In genomic region chr16:3456374-3456773, GRCh38 we compare ENCODE assay signal across 10 cellular contexts. TPM values are rescaled to one million over a fixed set of nuclear protein-coding genes. Genes with fewer than 3 reads are reported as not detected.
DNase-seq lines count a peak whose midpoint lies in the region; ATAC-seq and TF ChIP-seq lines count a peak whose summit lies in the region.
"Had no signal": no experiment of that assay in that cellular context is flagged by ENCODE, and none has a peak within 500 bp of the region (broad histone marks: within the 10 kb centered on the region; RNA-seq: fewer than 3 reads in every experiment).

No MANE protein-coding gene starts in this region.

- H3K9me3 Mint-ChIP-seq in activated CD8-positive, alpha-beta memory T cell treated with anti-CD3 and anti-CD28 coated beads, Interleukin-2, amount 10 ng/mL, durations not matched to agents 7 days and 5 days (ENCODE audit: low read depth), result no peaks in the 10 kb centered on the region

- ATAC-seq in activated CD8-positive, alpha-beta memory T cell treated with anti-CD3 and anti-CD28 coated beads, Interleukin-2, amount 10 ng/mL, durations not matched to agents 7 days and 5 days, result no peak
- ATAC-seq in left ventricle myocardium superior (peak; percentile 8), HG03520 (IDR thresholded peaks at IDR 0.05; ENCODE audit: unreplicated experiment) (no peak), GM18519 (IDR thresholded peaks at IDR 0.05; ENCODE audit: low FRiP score, unreplicated experiment) (no peak), left colon (no peak)

- peak overlapping the region; percentile 71 for H3K27ac Mint-ChIP-seq in activated CD8-positive, alpha-beta memory T cell treated with anti-CD3 and anti-CD28 coated beads, Interleukin-2, amount 10 ng/mL, durations not matched to agents 7 days and 5 days

- H3K4me1 Mint-ChIP-seq in activated CD8-positive, alpha-beta memory T cell treated with anti-CD3 and anti-CD28 coated beads, Interleukin-2, amount 10 ng/mL, durations not matched to agents 7 days and 5 days, result peaks cover 41% of the 10 kb centered on the region

- H3K4me3 Mint-ChIP-seq in activated CD8-positive, alpha-beta memory T cell treated with anti-CD3 and anti-CD28 coated beads, Interleukin-2, amount 10 ng/mL, durations not matched to agents 7 days and 5 days, result peak overlapping the region; percentile 79

- TF ChIP-seq CTCF in VCaP (conservative IDR thresholded peaks at IDR 0.05), result no peak

- CTCF ChIA-PET in activated CD8-positive, alpha-beta memory T cell treated with anti-CD3 and anti-CD28 coated beads, Interleukin-2, amount 10 ng/mL, durations not matched to agents 7 days and 5 days (lab: Charles Lee), result interaction anchor here (1.0 to 2.2 kb wide), 2 partner anchors 55 to 327 kb away, joined by 3 to 9 read pairs; partner anchors contain the start of genes ZNF174 and ZSCAN32

- H3K27ac ChIP-seq in VCaP, result peak overlapping the region; percentile 98
- peak overlapping the region; percentile 96 for H3K27ac ChIP-seq in substantia nigra (ENCODE audit: low read depth, low read length, poor library complexity, severe bottlenecking)

- no peaks in the 10 kb centered on the region for H3K27me3 Mint-ChIP-seq in activated CD8-positive, alpha-beta memory T cell treated with anti-CD3 and anti-CD28 coated beads, Interleukin-2, amount 10 ng/mL, durations not matched to agents 7 days and 5 days

- no peak for DNase-seq in activated CD8-positive, alpha-beta memory T cell treated with anti-CD3 and anti-CD28 coated beads, Interleukin-2, amount 10 ng/mL, durations not matched to agents 7 days and 5 days
- DNase-seq in activated CD8-positive, alpha-beta memory T cell treated with anti-CD3 and anti-CD28 coated beads, Interleukin-2, amount 50 U/mL, for 4 hours, result no peak
- no peak for DNase-seq in left ventricle myocardium superior
- peak in 4 of 49 donors; percentile 2 to 20 (median 17) for DNase-seq in substantia nigra (lab: John Stamatoyannopoulos, UW)
- DNase-seq in left colon, result no peak
- DNase-seq: ovary, SK-N-SH had no signal

- H3K36me3 Mint-ChIP-seq in activated CD8-positive, alpha-beta memory T cell treated with anti-CD3 and anti-CD28 coated beads, Interleukin-2, amount 10 ng/mL, durations not matched to agents 7 days and 5 days, result peaks cover 5% of the 10 kb centered on the region

- intact Hi-C loops in left ventricle myocardium superior (cut with micrococcal nuclease) (no loop called here), left colon (cut with DNase I, micrococcal nuclease) (no loop called here)

RNA-seq across cellular contexts. Expression of gene NAA60, which starts 12.9 kb away (rescaled TPM):
- 10 to 100 TPM; 50.2 to 50.6 TPM for total RNA-seq in activated CD8-positive, alpha-beta memory T cell treated with anti-CD3 and anti-CD28 coated beads, Interleukin-2, amount 10 ng/mL, durations not matched to agents 7 days and 5 days
- total RNA-seq in left ventricle myocardium superior (48.6 TPM), left colon (10 to 100 TPM; 76.5 to 85.3 TPM)

RNA-seq across cellular contexts. Expression of gene ZNF597, which starts 13.1 kb away (rescaled TPM):
- 1 to 10 TPM; 2.4 to 2.6 TPM for total RNA-seq in activated CD8-positive, alpha-beta memory T cell treated with anti-CD3 and anti-CD28 coated beads, Interleukin-2, amount 10 ng/mL, durations not matched to agents 7 days and 5 days
- 2.0 TPM for total RNA-seq in left ventricle myocardium superior
- 1 to 10 TPM; 1.5 to 1.6 TPM for total RNA-seq in left colon

RNA-seq across cellular contexts. Expression of gene C16orf90, which starts 38.9 kb away (rescaled TPM):
- total RNA-seq in activated CD8-positive, alpha-beta memory T cell treated with anti-CD3 and anti-CD28 coated beads, Interleukin-2, amount 10 ng/mL, durations not matched to agents 7 days and 5 days, result not detected
- total RNA-seq in left ventricle myocardium superior, result not detected
- total RNA-seq in left colon, result not detected
- total RNA-seq: ovary had no signal

RNA-seq across cellular contexts. Expression of gene CLUAP1, which starts 44.4 kb away (rescaled TPM):
- 10 to 100 TPM; 11.4 to 18.0 TPM for total RNA-seq in activated CD8-positive, alpha-beta memory T cell treated with anti-CD3 and anti-CD28 coated beads, Interleukin-2, amount 10 ng/mL, durations not matched to agents 7 days and 5 days
- total RNA-seq in left ventricle myocardium superior, result 13.1 TPM
- total RNA-seq in left colon, result 10 to 100 TPM in 1 of 2 donors, 1 to 10 TPM in 1; 9.2 to 11.5 TPM

RNA-seq across cellular contexts. Expression of gene ZNF174, which starts 55.4 kb away (rescaled TPM):
- total RNA-seq in activated CD8-positive, alpha-beta memory T cell treated with anti-CD3 and anti-CD28 coated beads, Interleukin-2, amount 10 ng/mL, durations not matched to agents 7 days and 5 days, result 10 to 100 TPM; 13.9 to 15.4 TPM
- total RNA-seq in left ventricle myocardium superior (9.9 TPM), left colon (1 to 10 TPM; 7.6 to 7.7 TPM)
